Comparison of ENCODE assay signal across 13 cellular contexts in the genomic region with DNA sequence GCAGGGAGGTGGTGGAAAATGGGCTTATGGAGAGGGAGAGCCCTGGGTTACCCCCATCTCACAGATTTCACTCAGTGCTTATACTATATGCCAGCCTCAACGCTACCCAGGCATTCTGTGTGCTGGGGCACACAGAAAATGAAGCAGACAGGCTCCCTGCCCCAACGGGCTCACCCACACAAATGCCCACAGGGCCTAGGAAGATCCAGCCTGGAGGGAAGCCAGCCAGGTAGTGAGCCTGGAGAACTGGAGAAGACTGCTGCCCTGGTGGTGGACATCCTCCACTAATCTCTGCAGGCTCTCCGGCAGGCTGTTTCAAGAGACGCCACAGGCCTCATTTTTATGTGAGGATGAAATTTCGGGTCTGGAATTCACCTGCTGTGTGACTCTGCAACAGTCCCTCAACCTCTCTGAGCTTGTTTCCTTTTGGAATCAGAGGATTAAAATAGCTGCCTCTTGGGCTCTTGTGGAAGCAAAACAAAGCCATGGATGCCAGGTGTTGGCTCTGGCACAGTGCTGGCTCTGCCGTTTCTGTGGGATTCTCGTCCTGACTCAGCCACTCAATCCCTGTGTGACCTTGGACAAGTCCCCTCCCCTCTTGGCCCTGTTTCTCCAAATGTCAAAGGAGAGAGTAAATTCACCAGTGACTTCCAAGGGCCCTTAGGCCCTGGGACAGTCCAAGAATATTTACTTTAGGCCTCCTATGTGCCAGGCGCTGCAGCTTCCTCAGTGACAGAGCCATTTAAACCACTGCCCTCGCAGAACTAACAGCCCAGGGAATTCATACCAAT. TPM values are rescaled to one million over a fixed set of nuclear protein-coding genes. Genes with fewer than 3 reads are reported as not detected.
DNase-seq lines count a peak whose midpoint lies in the region; ATAC-seq and TF ChIP-seq lines count a peak whose summit lies in the region.
"Had no signal": no experiment of that assay in that cellular context is flagged by ENCODE, and none has a peak within 500 bp of the region (broad histone marks: within the 10 kb centered on the region; RNA-seq: fewer than 3 reads in every experiment).

No MANE protein-coding gene starts in this region.

- no peak for TF ChIP-seq CTCF in right lobe of liver (IDR thresholded peaks at IDR 0.05)
- TF ChIP-seq CTCF in vagina (IDR thresholded peaks at IDR 0.05): no peak
- TF ChIP-seq CTCF in brain microvascular endothelial cell (IDR thresholded peaks at IDR 0.05; ENCODE audit: low read depth, low read length, missing control alignments): no peak

- intact Hi-C loops in right lobe of liver (cut with DNase I) (no loop called here), vagina (cut with DNase I) (no loop called here)

- H3K27ac ChIP-seq in right lobe of liver: peak overlapping the region in 2 of 3 donors; percentile 65 to 84
- H3K27ac ChIP-seq in vagina: peak overlapping the region; percentile 0
- H3K27ac ChIP-seq in brain microvascular endothelial cell: no peak overlapping the region
- H3K27ac ChIP-seq: 22Rv1 had no signal

- TF ChIP-seq POLR2A in right lobe of liver (IDR thresholded peaks at IDR 0.05): no peak
- no peak for TF ChIP-seq POLR2A in vagina (IDR thresholded peaks at IDR 0.05)

- no peak overlapping the region for H3K4me3 ChIP-seq in right lobe of liver
- H3K4me3 ChIP-seq in vagina: no peak overlapping the region
- H3K4me3 ChIP-seq in brain microvascular endothelial cell (ENCODE audit: low read depth, low read length): no peak overlapping the region

- H3K27me3 ChIP-seq in right lobe of liver (no peaks in the 10 kb centered on the region), vagina (no peaks in the 10 kb centered on the region), brain microvascular endothelial cell (replicated peaks) (no peaks in the 10 kb centered on the region)

- WGBS in right lobe of liver (ENCODE audit: insufficient coverage, low coverage, low lambda C conversion rate, missing lambda C conversion rate): 31% methylated on average over 4 of the region's 9 CpGs

- in situ Hi-C loops in brain microvascular endothelial cell (cut with HindIII; ENCODE audit: low pct_ligation_motif_present, low sequenced_read_pairs): no loop called here

- H3K4me1 ChIP-seq in right lobe of liver (peaks cover 0 to 78% (median 31%) of the 10 kb centered on the region in 4 donors), vagina (peaks cover 60% of the 10 kb centered on the region)

- H3K36me3 ChIP-seq in right lobe of liver: no peaks in the 10 kb centered on the region
- no peaks in the 10 kb centered on the region for H3K36me3 ChIP-seq in vagina
- peaks cover 8% of the 10 kb centered on the region for H3K36me3 ChIP-seq in brain microvascular endothelial cell (replicated peaks)

- peak in 3 of 4 donors; percentile 3 to 41 (median 13) for ATAC-seq in right lobe of liver
- ATAC-seq: natural killer cell had no signal

- peak; percentile 35 for DNase-seq in NCI-H2029 (lab: John Stamatoyannopoulos, UW)
- DNase-seq in NCI-H2029 treated with DMSO at 0.1 percent for 48 hours (lab: John Stamatoyannopoulos, UW): no peak
- peak in 2 of 3 donors; percentile 73 to 88 for DNase-seq in right lobe of liver
- DNase-seq in vagina (ENCODE audit: extremely low spot score in 2 of 2): no peak
- DNase-seq in DMS79 treated with DMSO at 0.1 percent for 48 hours (lab: John Stamatoyannopoulos, UW): no peak
- no peak for DNase-seq in brain microvascular endothelial cell
- DNase-seq: activated naive CD4-positive, alpha-beta T cell; effector memory CD4-positive, alpha-beta T cell; kidney glomerular epithelial cell; natural killer cell; NCI-H1436; SHP77 treated with DMSO at 0.1 percent for 48 hours had no signal

- H3K9me3 ChIP-seq in right lobe of liver: no peaks in the 10 kb centered on the region
- H3K9me3 ChIP-seq in vagina: no peaks in the 10 kb centered on the region

RNA-seq across cellular contexts. Expression of gene PAQR7, which starts 3.6 kb away (rescaled TPM):
- total RNA-seq in right lobe of liver (1 to 10 TPM in 5 of 6 experiments, under 1 TPM in 1; 0.74 to 4.8 (median 2.4) TPM), vagina (7.1 TPM)

RNA-seq across cellular contexts. Expression of gene AUNIP, which starts 12.6 kb away (rescaled TPM):
- total RNA-seq in right lobe of liver (under 1 TPM in 2 of 6 experiments, not detected in 4; 0.43 to 0.56 TPM), vagina (1.5 TPM)

RNA-seq across cellular contexts. Expression of gene STMN1, which starts 34.3 kb away (rescaled TPM):
- 10 to 100 TPM in 1 of 6 experiments, 1 to 10 TPM in 5; 2.1 to 11.7 (median 6.8) TPM for total RNA-seq in right lobe of liver
- total RNA-seq in vagina: 91.8 TPM

RNA-seq across cellular contexts. Expression of gene MTFR1L, which starts 52.1 kb away (rescaled TPM):
- 10 to 100 TPM; 30.8 to 48.9 (median 43.3) TPM for total RNA-seq in right lobe of liver
- total RNA-seq in vagina: 55.7 TPM

Comparison
In these comparisons a context has a peak if more than half of its experiments do, and no peak if none do; other contexts are left out.
1. DNase-seq: peak in NCI-H2029 (single experiment) and right lobe of liver (2 of 3); none in NCI-H2029 treated with DMSO at 0.1 percent for 48 hours (single experiment), vagina (0 of 2), DMS79 treated with DMSO at 0.1 percent for 48 hours (single experiment) and brain microvascular endothelial cell (single experiment).